8 cellular contexts compared by ENCODE assay signal in genomic region chr6:106973841-106974336, GRCh38. TPM values are rescaled to one million over a fixed set of nuclear protein-coding genes. Genes with fewer than 3 reads are reported as not detected.
A peak's percentile ranks its signal among the peaks of the same experiment; 100 is the strongest.
DNase-seq lines count a peak whose midpoint lies in the region; ATAC-seq and TF ChIP-seq lines count a peak whose summit lies in the region.

No MANE protein-coding gene starts in this region.

- H3K4me1 Mint-ChIP-seq in GM23338: peaks cover 25% of the 10 kb centered on the region

- H3K27ac Mint-ChIP-seq in GM23338: peak overlapping the region; percentile 94

- H3K27me3 ChIP-seq in GM23338 (ENCODE audit: insufficient read depth): no peaks in the 10 kb centered on the region
- no peaks in the 10 kb centered on the region for H3K27me3 ChIP-seq in hepatocyte

- peaks cover 30% of the 10 kb centered on the region; the same call in 2 of the 3 replicates for H3K9me3 Mint-ChIP-seq in GM23338

- H3K4me3 Mint-ChIP-seq in GM23338: peak overlapping the region; percentile 86

- H3K79me2 ChIP-seq in GM23338 (replicated peaks; ENCODE audit: insufficient read depth) (peaks cover 73% of the 10 kb centered on the region), hepatocyte (peaks cover 37% of the 10 kb centered on the region)

- H3K27ac ChIP-seq in GM23338 (ENCODE audit: low read depth): peak overlapping the region; percentile 90
- H3K27ac ChIP-seq in hepatocyte: peak overlapping the region; percentile 97

- peaks cover 49% of the 10 kb centered on the region for H3K27me3 Mint-ChIP-seq in GM23338 (ENCODE audit: insufficient read depth, low read depth, poor library complexity)

- DNase-seq in 8988T (peak; percentile 20), GM23338 (ENCODE audit: low spot score) (peak; percentile 32), SW480 (ENCODE audit: low spot score) (peak; percentile 24), hepatocyte (ENCODE audit: low spot score) (peak; percentile 50), skeletal muscle cell (ENCODE audit: low read depth) (no peak)

- peaks cover 22% of the 10 kb centered on the region for H4K20me1 ChIP-seq in GM23338 (replicated peaks; ENCODE audit: insufficient read depth)
- H4K20me1 ChIP-seq in hepatocyte (ENCODE audit: insufficient read depth, poor library complexity, severe bottlenecking): peaks cover 11% of the 10 kb centered on the region

- H3K4me2 ChIP-seq in GM23338 (peak overlapping the region; percentile 81), hepatocyte (peak overlapping the region; percentile 85)

- H3K36me3 ChIP-seq in GM23338 (ENCODE audit: insufficient read depth) (peaks cover 31% of the 10 kb centered on the region), hepatocyte (replicated peaks; ENCODE audit: insufficient read depth, low read depth) (no peaks in the 10 kb centered on the region)

- H2AFZ ChIP-seq in GM23338: no peak overlapping the region
- H2AFZ ChIP-seq in hepatocyte: peak overlapping the region; percentile 55

- H3K36me3 Mint-ChIP-seq in GM23338 (ENCODE audit: low read depth): peaks cover 56% of the 10 kb centered on the region

- H3K9me2 ChIP-seq in GM23338 (ENCODE audit: insufficient read depth) (no peaks in the 10 kb centered on the region), hepatocyte (replicated peaks; ENCODE audit: insufficient read depth) (no peaks in the 10 kb centered on the region)

- ATAC-seq in GM23338 (no peak; the same call in 2 of the 3 replicates), HG03196 (IDR thresholded peaks at IDR 0.05; ENCODE audit: unreplicated experiment) (no peak), HG03565 (IDR thresholded peaks at IDR 0.05; ENCODE audit: unreplicated experiment) (no peak), GM18868 (IDR thresholded peaks at IDR 0.05; ENCODE audit: unreplicated experiment) (no peak)

- H3F3A ChIP-seq in GM23338 (replicated peaks; ENCODE audit: low read depth): peaks cover 35% of the 10 kb centered on the region

- H3K4me3 ChIP-seq in GM23338 (peak overlapping the region; percentile 89), hepatocyte (peak overlapping the region; percentile 91), skeletal muscle cell (ENCODE audit: low read depth, low read length) (peak overlapping the region; percentile 16)

- TF ChIP-seq CTCF in GM23338 (conservative IDR thresholded peaks at IDR 0.05; ENCODE audit: low read depth in 2 of 2) (no peak), hepatocyte (IDR thresholded peaks at IDR 0.05; ENCODE audit: poor library complexity) (no peak)

- WGBS in hepatocyte (ENCODE audit: low lambda C conversion rate, missing lambda C conversion rate): under 1% methylated on average over 31 of the region's 31 CpGs

- H3K4me1 ChIP-seq in GM23338 (ENCODE audit: insufficient read depth): peaks cover 19% of the 10 kb centered on the region
- peaks cover 18% of the 10 kb centered on the region for H3K4me1 ChIP-seq in hepatocyte (ENCODE audit: insufficient read depth)

- H3K9me3 ChIP-seq in hepatocyte (ENCODE audit: low read depth): no peaks in the 10 kb centered on the region

TF ChIP-seq in GM23338, 12 proteins besides CTCF, POLR2A, EP300 and RAD21:
- TF ChIP-seq POLR2AphosphoS5 (IDR thresholded peaks at IDR 0.05; ENCODE audit: low read depth): peak; percentile 8; the same call in 1 of the 2 replicates
- TF ChIP-seq JUNB (IDR thresholded peaks at IDR 0.05; ENCODE audit: unreplicated experiment): no peak

RNA-seq across cellular contexts. Expression of gene CD24, which starts 0.6 kb away (rescaled TPM):
- total RNA-seq in GM23338 (2014; rRNA removed; shearing (Covaris generic)): 2,810 and 2,907 TPM in 2 replicates
- polyA plus RNA-seq in GM23338 (2016; fragmentation: Nextera tagmentation; extraction: Ambion mirVana) (1,325 and 1,373 TPM in 2 replicates), hepatocyte (305 and 330 TPM in 2 replicates)
- total RNA-seq in hepatocyte: 560 and 576 TPM in 2 replicates

RNA-seq across cellular contexts. Expression of gene MTRES1, which starts 54.1 kb away (rescaled TPM):
- 11.1 and 19.0 TPM in 2 replicates for total RNA-seq in GM23338 (2014; rRNA removed; shearing (Covaris generic))
- 51.4 and 51.6 TPM in 2 replicates for polyA plus RNA-seq in GM23338 (2016; fragmentation: Nextera tagmentation; extraction: Ambion mirVana)
- 20.0 and 25.3 TPM in 2 replicates for total RNA-seq in hepatocyte
- polyA plus RNA-seq in hepatocyte: 26.8 and 35.4 TPM in 2 replicates

Comparison
In these comparisons a context has a peak if more than half of its experiments do, and no peak if none do; other contexts are left out.
1. H3K4me3 ChIP-seq: peak in every context shown above with its lines; median percentile 91 in hepatocyte; 89 in GM23338; 16 in skeletal muscle cell.